Comparison of ENCODE assay signal across 10 cellular contexts in the genomic region with DNA sequence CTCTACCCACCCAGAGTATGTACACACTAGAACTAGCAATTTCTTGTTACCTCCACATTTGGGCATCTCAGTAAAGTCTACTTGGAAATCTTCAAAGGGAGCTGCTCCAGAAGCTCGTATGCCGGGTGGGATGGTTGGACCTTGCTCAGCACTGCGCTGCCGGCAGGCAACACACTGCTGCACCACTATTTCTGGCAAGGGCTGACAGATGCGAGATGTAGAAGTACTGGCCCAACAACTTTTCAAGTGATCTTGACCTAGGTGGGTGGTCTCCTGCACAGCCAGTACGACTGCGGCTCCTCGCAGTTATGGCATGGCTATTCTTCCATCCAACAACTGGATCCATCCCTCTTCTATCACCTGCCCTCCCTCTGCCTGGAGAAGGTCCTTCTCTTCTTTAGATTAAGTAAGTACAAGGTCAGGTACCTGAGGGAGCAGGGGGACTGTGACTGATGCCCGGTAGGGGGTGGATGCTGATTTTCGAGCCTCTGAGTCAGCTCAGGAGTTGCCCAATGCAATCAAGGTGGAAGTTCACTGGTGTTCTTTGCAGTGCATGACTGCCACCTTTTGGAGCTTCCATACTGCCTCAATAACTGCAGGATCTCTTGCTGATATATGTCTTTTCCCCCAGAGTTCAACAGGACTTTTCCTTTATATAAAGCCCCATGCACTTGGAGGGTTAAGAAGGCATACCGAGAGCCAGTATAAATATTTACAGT.
DNase-seq lines count a peak whose midpoint lies in the region; ATAC-seq, FAIRE-seq and TF ChIP-seq lines count a peak whose summit lies in the region.
"Had no signal": no experiment of that assay in that cellular context is flagged by ENCODE, and none has a peak within 500 bp of the region (broad histone marks: within the 10 kb centered on the region; RNA-seq: fewer than 3 reads in every experiment).

No MANE protein-coding gene starts in this region.

- H3K4me1 ChIP-seq in mucosa of descending colon (ENCODE audit: low read depth) (no peaks in the 10 kb centered on the region), body of pancreas (no peaks in the 10 kb centered on the region)

- no peak overlapping the region for H3K27ac ChIP-seq in body of pancreas

- FAIRE-seq in bronchial epithelial cell (lab: Jason Lieb, UNC), result peak; percentile 13
- FAIRE-seq: islet of Langerhans had no signal

- H3K4me3 ChIP-seq in bronchial epithelial cell (ENCODE audit: low read depth, low read length) (no peak overlapping the region), mucosa of descending colon (no peak overlapping the region), body of pancreas (no peak overlapping the region)

- no peaks in the 10 kb centered on the region for H3K9me3 ChIP-seq in mucosa of descending colon
- H3K9me3 ChIP-seq in body of pancreas, result no peaks in the 10 kb centered on the region

- TF ChIP-seq CTCF in bronchial epithelial cell (IDR thresholded peaks at IDR 0.05; ENCODE audit: insufficient read depth, low read length, severe bottlenecking) (peak; percentile 75), mucosa of descending colon (IDR thresholded peaks at IDR 0.05) (no peak), body of pancreas (IDR thresholded peaks at IDR 0.05) (peak in 1 of 7 experiments; percentile 32)

- no peak for TF ChIP-seq POLR2A in body of pancreas (IDR thresholded peaks at IDR 0.05)

- no peaks in the 10 kb centered on the region for H3K36me3 ChIP-seq in bronchial epithelial cell (ENCODE audit: control insufficient read depth, insufficient read depth, low read length)
- no peaks in the 10 kb centered on the region for H3K36me3 ChIP-seq in mucosa of descending colon (ENCODE audit: low read depth)
- no peaks in the 10 kb centered on the region for H3K36me3 ChIP-seq in body of pancreas (replicated peaks in 1 of 2; ENCODE audit: insufficient read depth in 1 of 2, low read depth in 2 of 2)

- DNase-seq in ELF-1 (ENCODE audit: low read depth, low spot score) (peak; percentile 61), LHCN-M2 (ENCODE audit: low read depth) (peak; percentile 68), bronchial epithelial cell (ENCODE audit: low read depth) (peak; percentile 91), mucosa of descending colon (no peak), body of pancreas (no peak), NCI-H1092 (lab: John Stamatoyannopoulos, UW) (no peak)
- DNase-seq in stimulated activated CD4-positive, alpha-beta T cell treated with anti-CD3 and anti-CD28 coated beads, Interleukin-4, amount 100 ng/mL, for 1 hour, result no peak
- DNase-seq: activated naive CD4-positive, alpha-beta T cell treated with anti-CD3 and anti-CD28 coated beads, Interleukin-2, amount 50 U/mL, for 16 hours had no signal

- ATAC-seq in mucosa of descending colon (peak; percentile 50), GM21723 (IDR thresholded peaks at IDR 0.05; ENCODE audit: unreplicated experiment) (no peak), body of pancreas (no peak)

- intact Hi-C loops in mucosa of descending colon (cut with DNase I, micrococcal nuclease) (no loop called here), body of pancreas (cut with DNase I) (no loop called here)

- 70 to 81% methylated on average over 7 to 11 of the region's 11 CpGs for WGBS in body of pancreas, 2 donors

- no peaks in the 10 kb centered on the region for H3K27me3 ChIP-seq in bronchial epithelial cell (ENCODE audit: control insufficient read depth, insufficient read depth, low read length)
- no peaks in the 10 kb centered on the region for H3K27me3 ChIP-seq in body of pancreas

Comparison
In these comparisons a context has a peak if more than half of its experiments do, and no peak if none do; other contexts are left out.
1. DNase-seq: peak in ELF-1 (single experiment), LHCN-M2 (single experiment) and bronchial epithelial cell (single experiment); none in mucosa of descending colon (0 of 3), stimulated activated CD4-positive, alpha-beta T cell treated with anti-CD3 and anti-CD28 coated beads, Interleukin-4, amount 100 ng/mL, for 1 hour (single experiment), body of pancreas (0 of 4) and NCI-H1092 (single experiment).